1 cellular context compared by ENCODE assay signal in the genomic region with DNA sequence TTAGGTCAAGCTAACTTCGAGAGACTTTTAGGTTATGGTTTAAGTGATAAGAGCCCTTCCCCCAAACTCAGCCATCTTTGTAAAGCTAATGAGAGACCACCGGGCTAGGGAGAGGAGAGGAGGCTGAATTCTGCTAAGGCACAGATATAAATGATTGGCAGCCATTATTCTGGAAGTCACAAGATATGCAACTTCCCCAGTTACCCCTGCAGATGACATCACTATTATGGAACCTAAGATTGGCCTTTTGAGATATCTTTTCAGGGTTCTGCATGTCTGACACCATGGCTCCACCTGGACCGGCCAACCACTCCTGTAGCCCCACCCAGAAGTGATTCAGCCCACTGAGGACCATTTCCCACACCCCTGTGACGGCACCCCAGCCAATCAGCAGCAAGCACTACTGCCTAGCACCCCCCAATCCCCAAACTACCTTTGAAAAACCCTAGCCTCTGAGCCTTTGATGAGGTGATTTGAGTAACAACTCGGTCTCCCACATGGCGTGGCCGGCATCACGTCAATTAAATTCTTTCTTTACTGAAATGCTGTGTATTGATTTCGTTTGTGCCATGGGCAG.
TF ChIP-seq lines count a peak whose summit lies in the region.

No MANE protein-coding gene starts in this region.

TF ChIP-seq in K562, 482 proteins besides CTCF, POLR2A, EP300 and RAD21:
- TF ChIP-seq ZNF133 (CRISPR knock-in tag; IDR thresholded peaks at IDR 0.05) (no peak), RHOXF2B (CRISPR knock-in tag; conservative IDR thresholded peaks at IDR 0.05) (no peak), MCM2 (IDR thresholded peaks at IDR 0.05; ENCODE audit: low read depth) (no peak), ATF7 (IDR thresholded peaks at IDR 0.05) (peak; percentile 44; the same call in 1 of the 2 replicates), ETV6 (IDR thresholded peaks at IDR 0.05; ENCODE audit: borderline replicate concordance in 1 of 2, low read depth in 2 of 2, low read length in 1 of 2) (no peak), ETV6 (CRISPR knock-in tag; IDR thresholded peaks at IDR 0.05; ENCODE audit: borderline replicate concordance) (no peak)
- TF ChIP-seq, protein P1, sequence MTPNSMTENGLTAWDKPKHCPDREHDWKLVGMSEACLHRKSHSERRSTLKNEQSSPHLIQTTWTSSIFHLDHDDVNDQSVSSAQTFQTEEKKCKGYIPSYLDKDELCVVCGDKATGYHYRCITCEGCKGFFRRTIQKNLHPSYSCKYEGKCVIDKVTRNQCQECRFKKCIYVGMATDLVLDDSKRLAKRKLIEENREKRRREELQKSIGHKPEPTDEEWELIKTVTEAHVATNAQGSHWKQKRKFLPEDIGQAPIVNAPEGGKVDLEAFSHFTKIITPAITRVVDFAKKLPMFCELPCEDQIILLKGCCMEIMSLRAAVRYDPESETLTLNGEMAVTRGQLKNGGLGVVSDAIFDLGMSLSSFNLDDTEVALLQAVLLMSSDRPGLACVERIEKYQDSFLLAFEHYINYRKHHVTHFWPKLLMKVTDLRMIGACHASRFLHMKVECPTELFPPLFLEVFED (CRISPR knock-in tag; conservative IDR thresholded peaks at IDR 0.05), result no peak
- TF ChIP-seq, protein P2, sequence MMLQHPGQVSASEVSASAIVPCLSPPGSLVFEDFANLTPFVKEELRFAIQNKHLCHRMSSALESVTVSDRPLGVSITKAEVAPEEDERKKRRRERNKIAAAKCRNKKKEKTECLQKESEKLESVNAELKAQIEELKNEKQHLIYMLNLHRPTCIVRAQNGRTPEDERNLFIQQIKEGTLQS (IDR thresholded peaks at IDR 0.05), result peak; percentile 25; the same call in 1 of the 2 replicates
- TF ChIP-seq, protein P2 (CRISPR knock-in tag; conservative IDR thresholded peaks at IDR 0.05), result no peak
- TF ChIP-seq, protein P3, sequence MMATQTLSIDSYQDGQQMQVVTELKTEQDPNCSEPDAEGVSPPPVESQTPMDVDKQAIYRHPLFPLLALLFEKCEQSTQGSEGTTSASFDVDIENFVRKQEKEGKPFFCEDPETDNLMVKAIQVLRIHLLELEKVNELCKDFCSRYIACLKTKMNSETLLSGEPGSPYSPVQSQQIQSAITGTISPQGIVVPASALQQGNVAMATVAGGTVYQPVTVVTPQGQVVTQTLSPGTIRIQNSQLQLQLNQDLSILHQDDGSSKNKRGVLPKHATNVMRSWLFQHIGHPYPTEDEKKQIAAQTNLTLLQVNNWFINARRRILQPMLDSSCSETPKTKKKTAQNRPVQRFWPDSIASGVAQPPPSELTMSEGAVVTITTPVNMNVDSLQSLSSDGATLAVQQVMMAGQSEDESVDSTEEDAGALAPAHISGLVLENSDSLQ (IDR thresholded peaks at IDR 0.05), result peak; percentile 53; the same call in 1 of the 2 replicates
- TF ChIP-seq, protein P4, sequence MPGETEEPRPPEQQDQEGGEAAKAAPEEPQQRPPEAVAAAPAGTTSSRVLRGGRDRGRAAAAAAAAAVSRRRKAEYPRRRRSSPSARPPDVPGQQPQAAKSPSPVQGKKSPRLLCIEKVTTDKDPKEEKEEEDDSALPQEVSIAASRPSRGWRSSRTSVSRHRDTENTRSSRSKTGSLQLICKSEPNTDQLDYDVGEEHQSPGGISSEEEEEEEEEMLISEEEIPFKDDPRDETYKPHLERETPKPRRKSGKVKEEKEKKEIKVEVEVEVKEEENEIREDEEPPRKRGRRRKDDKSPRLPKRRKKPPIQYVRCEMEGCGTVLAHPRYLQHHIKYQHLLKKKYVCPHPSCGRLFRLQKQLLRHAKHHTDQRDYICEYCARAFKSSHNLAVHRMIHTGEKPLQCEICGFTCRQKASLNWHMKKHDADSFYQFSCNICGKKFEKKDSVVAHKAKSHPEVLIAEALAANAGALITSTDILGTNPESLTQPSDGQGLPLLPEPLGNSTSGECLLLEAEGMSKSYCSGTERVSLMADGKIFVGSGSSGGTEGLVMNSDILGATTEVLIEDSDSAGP (CRISPR knock-in tag; IDR thresholded peaks at IDR 0.05), result no peak
- TF ChIP-seq, protein P5, sequence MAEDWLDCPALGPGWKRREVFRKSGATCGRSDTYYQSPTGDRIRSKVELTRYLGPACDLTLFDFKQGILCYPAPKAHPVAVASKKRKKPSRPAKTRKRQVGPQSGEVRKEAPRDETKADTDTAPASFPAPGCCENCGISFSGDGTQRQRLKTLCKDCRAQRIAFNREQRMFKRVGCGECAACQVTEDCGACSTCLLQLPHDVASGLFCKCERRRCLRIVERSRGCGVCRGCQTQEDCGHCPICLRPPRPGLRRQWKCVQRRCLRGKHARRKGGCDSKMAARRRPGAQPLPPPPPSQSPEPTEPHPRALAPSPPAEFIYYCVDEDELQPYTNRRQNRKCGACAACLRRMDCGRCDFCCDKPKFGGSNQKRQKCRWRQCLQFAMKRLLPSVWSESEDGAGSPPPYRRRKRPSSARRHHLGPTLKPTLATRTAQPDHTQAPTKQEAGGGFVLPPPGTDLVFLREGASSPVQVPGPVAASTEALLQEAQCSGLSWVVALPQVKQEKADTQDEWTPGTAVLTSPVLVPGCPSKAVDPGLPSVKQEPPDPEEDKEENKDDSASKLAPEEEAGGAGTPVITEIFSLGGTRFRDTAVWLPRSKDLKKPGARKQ (CRISPR knock-in tag; IDR thresholded peaks at IDR 0.05), result no peak
